9 cellular contexts compared by ENCODE assay signal in the genomic region with DNA sequence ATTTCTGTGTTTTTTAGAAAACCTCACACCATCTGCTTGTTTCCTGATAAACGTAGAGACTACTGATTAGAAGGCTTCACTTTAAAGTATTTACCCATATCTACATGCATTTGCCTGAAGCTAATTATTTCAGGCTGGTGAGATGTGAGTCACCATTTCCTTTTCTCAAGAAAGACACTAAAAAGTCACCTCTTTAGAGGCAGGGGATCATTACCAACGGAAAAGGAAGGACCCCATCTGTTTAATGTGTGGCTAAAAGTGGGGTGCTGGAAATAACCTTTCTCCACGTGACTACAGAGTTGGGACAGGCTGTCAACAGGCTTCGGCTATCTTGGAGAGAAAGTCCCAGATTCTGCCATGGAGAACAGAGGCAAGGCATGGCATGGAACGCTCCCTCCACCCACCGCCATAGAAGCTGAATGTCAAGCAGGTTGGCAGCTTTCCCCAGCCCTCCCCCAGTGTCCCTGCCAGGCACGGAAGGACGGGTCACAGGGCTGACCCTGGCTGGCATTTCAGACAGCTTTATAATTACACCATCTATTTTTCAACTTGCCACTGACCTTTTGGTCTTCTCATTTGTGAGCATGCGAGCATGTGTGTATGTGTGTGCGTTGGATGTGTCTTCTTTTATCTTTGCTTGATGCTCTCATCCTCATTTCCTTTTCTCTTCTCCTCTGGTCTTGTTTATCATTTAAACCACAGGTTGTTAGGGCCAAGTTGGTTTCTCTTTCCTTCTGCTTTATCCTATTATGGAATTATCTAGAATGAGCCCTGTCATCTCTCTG.
A peak's percentile ranks its signal among the peaks of the same experiment; 100 is the strongest.
DNase-seq lines count a peak whose midpoint lies in the region; ATAC-seq and TF ChIP-seq lines count a peak whose summit lies in the region.
"Had no signal": no experiment of that assay in that cellular context is flagged by ENCODE, and none has a peak within 500 bp of the region (broad histone marks: within the 10 kb centered on the region; RNA-seq: fewer than 3 reads in every experiment).

No MANE protein-coding gene starts in this region.

- H3K27ac Mint-ChIP-seq in Calu3 (ENCODE audit: unreplicated experiment): peak overlapping the region; percentile 13
- H3K27ac Mint-ChIP-seq in activated naive CD8-positive, alpha-beta T cell treated with anti-CD3 and anti-CD28 coated beads, Interleukin-2, amount 10 ng/mL, durations not matched to agents 7 days and 5 days: peak overlapping the region; percentile 78

- no peak overlapping the region for H3K4me3 Mint-ChIP-seq in Calu3 (ENCODE audit: low read depth, unreplicated experiment)
- H3K4me3 Mint-ChIP-seq in activated naive CD8-positive, alpha-beta T cell treated with anti-CD3 and anti-CD28 coated beads, Interleukin-2, amount 10 ng/mL, durations not matched to agents 7 days and 5 days: peak overlapping the region; percentile 34

- no TSS peak for BruUV-seq in Calu3 (replicated peaks; lab: Mats Ljungman, UMichigan)

- intact Hi-C loops in Calu3 (cut with micrococcal nuclease; ENCODE audit: unreplicated experiment): no loop called here

- ATAC-seq in activated naive CD8-positive, alpha-beta T cell treated with anti-CD3 and anti-CD28 coated beads, Interleukin-2, amount 10 ng/mL, durations not matched to agents 7 days and 5 days (ENCODE audit: low read depth): peak; percentile 72
- ATAC-seq in GM21367 (IDR thresholded peaks at IDR 0.05; ENCODE audit: unreplicated experiment): no peak

- DNase-seq in Calu3 (peak; percentile 42), NCI-H82 treated with DMSO at 0.1 percent for 48 hours (lab: John Stamatoyannopoulos, UW; ENCODE audit: unreplicated experiment) (peak; percentile 78), pons (ENCODE audit: low spot score) (peak; percentile 81), iPS-NIHi7 (ENCODE audit: extremely low spot score) (no peak), NCI-H1105 (lab: John Stamatoyannopoulos, UW) (no peak), RKO (ENCODE audit: low spot score) (no peak)
- peak; percentile 44 for DNase-seq in activated naive CD8-positive, alpha-beta T cell treated with anti-CD3 and anti-CD28 coated beads, Interleukin-2, amount 10 ng/mL, durations not matched to agents 7 days and 5 days
- DNase-seq: Peyer's patch had no signal

- H3K27me3 Mint-ChIP-seq in Calu3 (ENCODE audit: unreplicated experiment): peaks cover 16% of the 10 kb centered on the region
- H3K27me3 Mint-ChIP-seq in activated naive CD8-positive, alpha-beta T cell treated with anti-CD3 and anti-CD28 coated beads, Interleukin-2, amount 10 ng/mL, durations not matched to agents 7 days and 5 days: no peaks in the 10 kb centered on the region

- peaks cover 36% of the 10 kb centered on the region for H3K4me1 Mint-ChIP-seq in Calu3 (ENCODE audit: low read depth, unreplicated experiment)
- peaks cover 15% of the 10 kb centered on the region for H3K4me1 Mint-ChIP-seq in activated naive CD8-positive, alpha-beta T cell treated with anti-CD3 and anti-CD28 coated beads, Interleukin-2, amount 10 ng/mL, durations not matched to agents 7 days and 5 days

- H3K36me3 Mint-ChIP-seq in Calu3 (ENCODE audit: insufficient read depth, unreplicated experiment): peaks cover 4% of the 10 kb centered on the region
- H3K36me3 Mint-ChIP-seq in activated naive CD8-positive, alpha-beta T cell treated with anti-CD3 and anti-CD28 coated beads, Interleukin-2, amount 10 ng/mL, durations not matched to agents 7 days and 5 days: peaks cover 3% of the 10 kb centered on the region

- no peak for TF ChIP-seq CTCF in Calu3 (IDR thresholded peaks at IDR 0.05; ENCODE audit: unreplicated experiment)

- H3K9me3 Mint-ChIP-seq in Calu3 (ENCODE audit: low read depth, unreplicated experiment): peaks cover 3% of the 10 kb centered on the region
- H3K9me3 Mint-ChIP-seq in activated naive CD8-positive, alpha-beta T cell treated with anti-CD3 and anti-CD28 coated beads, Interleukin-2, amount 10 ng/mL, durations not matched to agents 7 days and 5 days: peaks cover 11% of the 10 kb centered on the region

- CTCF ChIA-PET in Calu3 (lab: Charles Lee): interaction anchor here (0.6 kb wide), 2 partner anchors 16 to 513 kb away, joined by 5 to 8 read pairs; no protein-coding TSS in a partner anchor

- POLR2A ChIA-PET in activated naive CD8-positive, alpha-beta T cell treated with anti-CD3 and anti-CD28 coated beads, Interleukin-2, amount 10 ng/mL, durations not matched to agents 7 days and 5 days (lab: Charles Lee): no interaction called here

Comparison
In these comparisons a context has a peak if more than half of its experiments do, and no peak if none do; other contexts are left out.
1. DNase-seq: peak in Calu3 (single experiment), NCI-H82 treated with DMSO at 0.1 percent for 48 hours (single experiment), activated naive CD8-positive, alpha-beta T cell treated with anti-CD3 and anti-CD28 coated beads, Interleukin-2, amount 10 ng/mL, durations not matched to agents 7 days and 5 days (single experiment) and pons (single experiment); none in iPS-NIHi7 (single experiment), NCI-H1105 (single experiment) and RKO (single experiment).